ENCODE assay signal across 8 cellular contexts in the genomic region with DNA sequence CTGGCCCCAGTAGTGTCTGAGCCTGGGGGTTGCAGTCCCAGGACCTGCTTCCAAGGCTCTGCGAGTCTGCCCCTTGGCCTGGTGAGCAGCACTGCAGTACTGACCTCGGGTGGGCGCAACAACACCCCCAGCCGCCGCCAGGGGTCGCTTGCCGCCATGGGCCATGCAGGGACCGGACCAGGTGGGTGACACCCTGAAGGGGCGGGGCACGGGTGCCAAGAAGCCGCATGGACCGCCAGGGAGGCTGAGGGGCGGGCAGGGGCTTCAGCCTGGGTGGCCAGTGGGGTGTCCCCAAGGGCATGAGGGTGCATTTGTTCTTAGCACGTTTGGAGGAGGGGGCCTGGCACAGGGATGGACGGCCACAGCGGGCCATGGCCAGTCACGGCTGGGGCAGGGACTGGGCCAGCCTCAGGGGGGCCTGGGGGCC. TPM values are rescaled to one million over a fixed set of nuclear protein-coding genes. Genes with fewer than 3 reads are reported as not detected.
DNase-seq lines count a peak whose midpoint lies in the region; ATAC-seq, FAIRE-seq and TF ChIP-seq lines count a peak whose summit lies in the region.

No MANE protein-coding gene starts in this region.

- H3K36me3 ChIP-seq in body of pancreas (replicated peaks in 1 of 2; ENCODE audit: insufficient read depth in 1 of 2, low read depth in 2 of 2) (no peaks in the 10 kb centered on the region), keratinocyte (ENCODE audit: control insufficient read depth in 2 of 2, extremely low read depth in 1 of 2, insufficient read depth in 2 of 2, low read length in 2 of 2) (peaks cover 0 to 5% of the 10 kb centered on the region in 2 experiments)

- no peaks in the 10 kb centered on the region for H3K9me1 ChIP-seq in keratinocyte (ENCODE audit: control insufficient read depth, extremely low read depth, insufficient read depth, low read length)

- peak; percentile 61 for ATAC-seq in body of pancreas
- no peak for ATAC-seq in HG03135 (IDR thresholded peaks at IDR 0.05; ENCODE audit: unreplicated experiment)

- H3K9me3 ChIP-seq in body of pancreas = no peaks in the 10 kb centered on the region
- no peaks in the 10 kb centered on the region for H3K9me3 ChIP-seq in keratinocyte (ENCODE audit: control insufficient read depth, low read depth, low read length)

- no peak for TF ChIP-seq POLR2A in body of pancreas (IDR thresholded peaks at IDR 0.05)

- no peak for FAIRE-seq in keratinocyte (lab: Jason Lieb, UNC)

- TF ChIP-seq CTCF in 22Rv1 (IDR thresholded peaks at IDR 0.05) (peak; percentile 94), body of pancreas (IDR thresholded peaks at IDR 0.05) (peak; percentile 65 to 89 (median 73)), keratinocyte (optimal IDR thresholded peaks at IDR 0.05 in 1 of 3, IDR thresholded peaks at IDR 0.05 in 1 of 3, conservative IDR thresholded peaks at IDR 0.05 in 1 of 3; ENCODE audit: extremely low read depth in 1 of 3, insufficient read depth in 2 of 3, low read length in 3 of 3) (peak in 2 of 3 experiments; percentile 60 to 81)

- H3K4me3 ChIP-seq in body of pancreas = no peak overlapping the region
- no peak overlapping the region for H3K4me3 ChIP-seq in keratinocyte (ENCODE audit: control insufficient read depth in 2 of 3, extremely low read depth in 1 of 3, insufficient read depth in 2 of 3, low read depth in 1 of 3, low read length in 3 of 3)

- no peak overlapping the region for H3K9ac ChIP-seq in keratinocyte (ENCODE audit: control insufficient read depth, extremely low read depth, insufficient read depth, low read length)

- H2AFZ ChIP-seq in keratinocyte (ENCODE audit: control insufficient read depth, low read length) = no peak overlapping the region

- H3K27ac ChIP-seq in 22Rv1 (no peak overlapping the region), body of pancreas (peak overlapping the region in 3 of 4 donors; percentile 62 to 78 (median 71)), keratinocyte (ENCODE audit: control insufficient read depth, insufficient read depth, low read length) (no peak overlapping the region)

- intact Hi-C loops in body of pancreas (cut with DNase I) = loop anchor here (10.0 kb wide), 1 partner anchor 449 kb away; no protein-coding TSS in a partner anchor

- H3K4me1 ChIP-seq in body of pancreas (peaks cover 19% of the 10 kb centered on the region), keratinocyte (ENCODE audit: control insufficient read depth, extremely low read depth, insufficient read depth, low read length) (peaks cover 5% of the 10 kb centered on the region)

- H3K4me2 ChIP-seq in keratinocyte (ENCODE audit: control insufficient read depth, extremely low read depth, insufficient read depth, low read depth, low read length) = no peak overlapping the region

- H3K79me2 ChIP-seq in keratinocyte (ENCODE audit: control insufficient read depth, insufficient read depth, low read length) = no peaks in the 10 kb centered on the region

- H4K20me1 ChIP-seq in keratinocyte (ENCODE audit: control insufficient read depth, extremely low read depth, insufficient read depth, low read length) = no peaks in the 10 kb centered on the region

- dilution Hi-C loops in keratinocyte (cut with MboI; ENCODE audit: extremely low pct_ligation_motif_present, low sequenced_read_pairs) = no loop called here

- peak; percentile 81 for DNase-seq in GM19238 (ENCODE audit: insufficient read length, low spot score)
- peak; percentile 93 for DNase-seq in NAMALWA (ENCODE audit: low spot score)
- peak; percentile 80 for DNase-seq in UCSD-AML1 (lab: John Stamatoyannopoulos, UW; ENCODE audit: unreplicated experiment)
- peak; percentile 70 to 83 (median 76) for DNase-seq in body of pancreas
- DNase-seq in keratinocyte (ENCODE audit: low read depth, low spot score) = no peak
- DNase-seq in stimulated activated CD4-positive, alpha-beta T cell treated with anti-CD3 and anti-CD28 coated beads, Interleukin-4, amount 100 ng/mL, for 24 hours = peak; percentile 85

- WGBS in body of pancreas, 2 donors = 33% methylated on average over 8 of the region's 17 CpGs; no CpG with 5 or more reads in 1 of the 2 donors

- H3K27me3 ChIP-seq in body of pancreas (no peaks in the 10 kb centered on the region), keratinocyte (ENCODE audit: control insufficient read depth, extremely low read depth, insufficient read depth, low read length) (no peaks in the 10 kb centered on the region)

RNA-seq across cellular contexts. Expression of a gene that starts 25.0 kb away (rescaled TPM):
- 1 to 10 TPM; 5.7 to 8.9 TPM for total RNA-seq in body of pancreas
- 4.3 to 31.4 TPM (median 19.1 TPM) in 3 replicates for polyA plus RNA-seq in keratinocyte
- polyA plus RNA-seq in keratinocyte (2011; ENCODE audit: low read depth) = 0.94 TPM
- polyA plus RNA-seq in keratinocyte (2011; cell fraction: cytosol; rRNA removed) = 7.5 and 8.6 TPM in 2 replicates
- 13.9 and 19.4 TPM in 2 replicates for polyA plus RNA-seq in keratinocyte (2011; cell fraction: nucleus; rRNA removed)
- polyA plus RNA-seq in keratinocyte (2012; ENCODE audit: low replicate concordance) = 2.1 and 37.1 TPM in 2 replicates
- 3.8 to 33.5 TPM (median 10.3 TPM) in 3 replicates for polyA minus RNA-seq in keratinocyte
- 5.8 TPM for polyA minus RNA-seq in keratinocyte (2011; cell fraction: cytosol; rRNA and poly(A)+ RNA removed)
- polyA minus RNA-seq in keratinocyte (2011; cell fraction: nucleus; rRNA and poly(A)+ RNA removed) = 4.2 and 4.9 TPM in 2 replicates

RNA-seq across cellular contexts. Expression of a gene that starts 25.2 kb away (rescaled TPM):
- 10 to 100 TPM; 26.7 to 53.1 TPM for total RNA-seq in body of pancreas
- polyA plus RNA-seq in keratinocyte = 11.7 to 30.0 TPM (median 15.3 TPM) in 3 replicates
- polyA plus RNA-seq in keratinocyte (2011; ENCODE audit: low read depth) = 2.8 TPM
- 12.4 and 25.7 TPM in 2 replicates for polyA plus RNA-seq in keratinocyte (2011; cell fraction: cytosol; rRNA removed)
- polyA plus RNA-seq in keratinocyte (2011; cell fraction: nucleus; rRNA removed) = 28.0 and 46.3 TPM in 2 replicates
- 16.9 and 20.4 TPM in 2 replicates for polyA plus RNA-seq in keratinocyte (2012; ENCODE audit: low replicate concordance)
- polyA minus RNA-seq in keratinocyte = 11.0 to 21.0 TPM (median 16.6 TPM) in 3 replicates
- polyA minus RNA-seq in keratinocyte (2011; cell fraction: cytosol; rRNA and poly(A)+ RNA removed) = 50.3 TPM
- polyA minus RNA-seq in keratinocyte (2011; cell fraction: nucleus; rRNA and poly(A)+ RNA removed) = 24.2 and 26.2 TPM in 2 replicates

RNA-seq across cellular contexts. Expression of a gene that starts 34.2 kb away (rescaled TPM):
- total RNA-seq in body of pancreas = 10 to 100 TPM; 23.7 to 26.2 TPM
- 52.1 to 90.6 TPM (median 77.1 TPM) in 3 replicates for polyA plus RNA-seq in keratinocyte
- 90.5 TPM for polyA plus RNA-seq in keratinocyte (2011; ENCODE audit: low read depth)
- 49.3 and 96.3 TPM in 2 replicates for polyA plus RNA-seq in keratinocyte (2011; cell fraction: cytosol; rRNA removed)
- 55.1 and 65.4 TPM in 2 replicates for polyA plus RNA-seq in keratinocyte (2011; cell fraction: nucleus; rRNA removed)
- polyA plus RNA-seq in keratinocyte (2012; ENCODE audit: low replicate concordance) = 51.6 and 51.8 TPM in 2 replicates
- polyA minus RNA-seq in keratinocyte = 14.2 to 44.1 TPM (median 24.5 TPM) in 3 replicates
- 50.6 TPM for polyA minus RNA-seq in keratinocyte (2011; cell fraction: cytosol; rRNA and poly(A)+ RNA removed)
- polyA minus RNA-seq in keratinocyte (2011; cell fraction: nucleus; rRNA and poly(A)+ RNA removed) = 22.2 and 27.8 TPM in 2 replicates

RNA-seq across cellular contexts. Expression of a gene that starts 46.8 kb away (rescaled TPM):
- total RNA-seq in body of pancreas = 100 to 1,000 TPM; 114 to 196 TPM
- 26.4 to 109 TPM (median 45.2 TPM) in 3 replicates for polyA plus RNA-seq in keratinocyte
- polyA plus RNA-seq in keratinocyte (2011; ENCODE audit: low read depth) = 11.8 TPM
- polyA plus RNA-seq in keratinocyte (2011; cell fraction: cytosol; rRNA removed) = 7.4 and 22.2 TPM in 2 replicates
- polyA plus RNA-seq in keratinocyte (2011; cell fraction: nucleus; rRNA removed) = 81.0 and 130 TPM in 2 replicates
- 21.7 and 47.7 TPM in 2 replicates for polyA plus RNA-seq in keratinocyte (2012; ENCODE audit: low replicate concordance)
- 23.6 to 54.4 TPM (median 30.3 TPM) in 3 replicates for polyA minus RNA-seq in keratinocyte
- 159 TPM for polyA minus RNA-seq in keratinocyte (2011; cell fraction: cytosol; rRNA and poly(A)+ RNA removed)
- polyA minus RNA-seq in keratinocyte (2011; cell fraction: nucleus; rRNA and poly(A)+ RNA removed) = 142 and 169 TPM in 2 replicates

Comparison
In these comparisons a context has a peak if more than half of its experiments do, and no peak if none do; other contexts are left out.
1. H3K27ac ChIP-seq: peak in body of pancreas (3 of 4); none in 22Rv1 (single experiment) and keratinocyte (single experiment).
2. Peak in every context shown above with its lines, with median percentiles within 50 percentile points of each other: CTCF ChIP-seq.